ENCODE assay signal across 15 cellular contexts in genomic region chr19:1062387-1063029, GRCh38. TPM values are rescaled to one million over a fixed set of nuclear protein-coding genes. Genes with fewer than 3 reads are reported as not detected.
DNase-seq lines count a peak whose midpoint lies in the region; ATAC-seq and TF ChIP-seq lines count a peak whose summit lies in the region.
"Had no signal": no experiment of that assay in that cellular context is flagged by ENCODE, and none has a peak within 500 bp of the region (broad histone marks: within the 10 kb centered on the region; RNA-seq: fewer than 3 reads in every experiment).

No MANE protein-coding gene starts in this region.

- peaks cover 0 to 9% (median 0%) of the 10 kb centered on the region in 3 experiments for H3K9me3 ChIP-seq in naive thymus-derived CD4-positive, alpha-beta T cell (ENCODE audit: control insufficient read depth in 2 of 3, low read length in 3 of 3)
- no peaks in the 10 kb centered on the region for H3K9me3 ChIP-seq in thyroid gland

- DNase-seq in activated naive CD4-positive, alpha-beta T cell treated with anti-CD3 and anti-CD28 coated beads for 36 hours: peak; percentile 60
- DNase-seq in activated naive CD4-positive, alpha-beta T cell treated with anti-CD3 and anti-CD28 coated beads, Interleukin-2, amount 50 U/mL, for 16 hours: no peak
- DNase-seq in RWPE1 (ENCODE audit: low spot score): peak; percentile 48
- peak in 2 of 9 donors; percentile 11 to 54 for DNase-seq in naive thymus-derived CD4-positive, alpha-beta T cell
- DNase-seq in thyroid gland: no peak
- DNase-seq: ACHN, HCEC 1CT, NCI-H1092 treated with DMSO at 0.1 percent for 48 hours, NCI-H2171, SIG-M5 had no signal

- H3K27ac Mint-ChIP-seq in activated naive CD4-positive, alpha-beta T cell treated with anti-CD3 and anti-CD28 coated beads for 36 hours: no peak overlapping the region
- H3K27ac Mint-ChIP-seq in naive thymus-derived CD4-positive, alpha-beta T cell: peak overlapping the region in 1 of 9 donors; percentile 80
- H3K27ac Mint-ChIP-seq: memory B cell had no signal

- peak; percentile 1 for ATAC-seq in naive thymus-derived CD4-positive, alpha-beta T cell
- no peak for ATAC-seq in GM19452 (IDR thresholded peaks at IDR 0.05; ENCODE audit: unreplicated experiment)
- ATAC-seq: sciatic nerve had no signal

- no peaks in the 10 kb centered on the region for H3K27me3 Mint-ChIP-seq in activated naive CD4-positive, alpha-beta T cell treated with anti-CD3 and anti-CD28 coated beads for 36 hours (ENCODE audit: low read depth)
- H3K27me3 Mint-ChIP-seq in naive thymus-derived CD4-positive, alpha-beta T cell: no peaks in the 10 kb centered on the region
- H3K27me3 Mint-ChIP-seq: IgD-negative memory B cell, memory B cell had no signal

- H3K27ac ChIP-seq in RWPE1: peak overlapping the region; percentile 11; the same call in 1 of the 2 replicates
- peak overlapping the region; percentile 10 for H3K27ac ChIP-seq in naive thymus-derived CD4-positive, alpha-beta T cell (ENCODE audit: low read depth, low read length)
- H3K27ac ChIP-seq in thyroid gland: no peak overlapping the region
- H3K27ac ChIP-seq: ascending aorta had no signal

- intact Hi-C loops in activated naive CD4-positive, alpha-beta T cell treated with anti-CD3 and anti-CD28 coated beads for 36 hours (cut with micrococcal nuclease): no loop called here
- intact Hi-C loops in naive thymus-derived CD4-positive, alpha-beta T cell (cut with micrococcal nuclease): loop anchor here in 1 of 2 donors (2.0 kb wide), 1 partner anchor 190 kb away; no protein-coding TSS in a partner anchor
- intact Hi-C loops in thyroid gland (cut with DNase I): no loop called here

- peaks cover 0 to 22% (median 0%) of the 10 kb centered on the region in 3 experiments for H3K36me3 ChIP-seq in naive thymus-derived CD4-positive, alpha-beta T cell (ENCODE audit: control insufficient read depth in 2 of 3, insufficient read depth in 3 of 3, low read length in 3 of 3)
- H3K36me3 ChIP-seq in thyroid gland: no peaks in the 10 kb centered on the region
- H3K36me3 ChIP-seq: ascending aorta had no signal

- H3K4me1 ChIP-seq in naive thymus-derived CD4-positive, alpha-beta T cell (ENCODE audit: control insufficient read depth in 2 of 2, insufficient read depth in 2 of 2, low read length in 2 of 2): peaks cover 34 to 43% of the 10 kb centered on the region in 2 donors
- H3K4me1 ChIP-seq in thyroid gland: peaks cover 3 to 32% of the 10 kb centered on the region in 2 donors

- TF ChIP-seq CTCF in RWPE1 (conservative IDR thresholded peaks at IDR 0.05; ENCODE audit: low read depth) (no peak), thyroid gland (IDR thresholded peaks at IDR 0.05) (no peak)

- no peaks in the 10 kb centered on the region for H3K27me3 ChIP-seq in naive thymus-derived CD4-positive, alpha-beta T cell (ENCODE audit: control insufficient read depth in 2 of 2, insufficient read depth in 2 of 2, low read length in 2 of 2)
- H3K27me3 ChIP-seq in thyroid gland: peaks cover 5% of the 10 kb centered on the region

- POLR2A ChIA-PET in RWPE1 (lab: Yijun Ruan, JAX; ENCODE audit: low non-redundant PET): interaction anchor here (0.5 kb wide), 1 partner anchor 25 kb away, joined by 3 read pairs; no protein-coding TSS in a partner anchor
- POLR2A ChIA-PET in naive thymus-derived CD4-positive, alpha-beta T cell (lab: Charles Lee): interaction anchor here (1.0 to 37.6 kb wide), 4 partner anchors 23 to 130 kb away, joined by 3 to 2022 read pairs (median 155); partner anchors contain the start of genes ABCA7, CNN2, GPX4 and POLR2E

- TF ChIP-seq POLR2A in thyroid gland (IDR thresholded peaks at IDR 0.05): no peak

- H3K4me3 ChIP-seq in naive thymus-derived CD4-positive, alpha-beta T cell (ENCODE audit: low read length): no peak overlapping the region
- H3K4me3 ChIP-seq in thyroid gland (replicated peaks in 1 of 3): no peak overlapping the region
- H3K4me3 ChIP-seq: ascending aorta had no signal

- peaks cover 23% of the 10 kb centered on the region for H3K4me1 Mint-ChIP-seq in activated naive CD4-positive, alpha-beta T cell treated with anti-CD3 and anti-CD28 coated beads for 36 hours (ENCODE audit: low read depth)
- peaks cover 19 to 37% (median 33%) of the 10 kb centered on the region in 7 donors for H3K4me1 Mint-ChIP-seq in naive thymus-derived CD4-positive, alpha-beta T cell

- no peak overlapping the region for H3K4me3 Mint-ChIP-seq in activated naive CD4-positive, alpha-beta T cell treated with anti-CD3 and anti-CD28 coated beads for 36 hours
- no peak overlapping the region for H3K4me3 Mint-ChIP-seq in naive thymus-derived CD4-positive, alpha-beta T cell

- H3K36me3 Mint-ChIP-seq in activated naive CD4-positive, alpha-beta T cell treated with anti-CD3 and anti-CD28 coated beads for 36 hours (ENCODE audit: low read depth): peaks cover 2% of the 10 kb centered on the region
- peaks cover 0 to 20% (median 11%) of the 10 kb centered on the region in 5 donors for H3K36me3 Mint-ChIP-seq in naive thymus-derived CD4-positive, alpha-beta T cell

- CTCF ChIA-PET in activated naive CD4-positive, alpha-beta T cell treated with anti-CD3 and anti-CD28 coated beads for 36 hours (lab: Charles Lee): interaction anchor here (0.6 kb wide), 1 partner anchor 182 kb away, joined by 3 read pairs; no protein-coding TSS in a partner anchor
- CTCF ChIA-PET in RWPE1 (lab: Yijun Ruan, JAX): no interaction called here
- CTCF ChIA-PET in naive thymus-derived CD4-positive, alpha-beta T cell (lab: Charles Lee): interaction anchor here (0.7 kb wide), 1 partner anchor 32 kb away, joined by 4 read pairs; no protein-coding TSS in a partner anchor

- peaks cover under 1% of the 10 kb centered on the region for H3K9me3 Mint-ChIP-seq in activated naive CD4-positive, alpha-beta T cell treated with anti-CD3 and anti-CD28 coated beads for 36 hours
- H3K9me3 Mint-ChIP-seq in naive thymus-derived CD4-positive, alpha-beta T cell: peaks cover 0 to 13% (median under 1%) of the 10 kb centered on the region in 11 donors
- H3K9me3 Mint-ChIP-seq: IgD-negative memory B cell, memory B cell had no signal

- 87 to 91% methylated on average over 17 of the region's 17 CpGs for WGBS in thyroid gland, 2 donors

RNA-seq across cellular contexts. Expression of gene ARHGAP45, which starts 4.5 kb away (rescaled TPM):
- 100 to 1,000 TPM; 123 to 136 TPM for total RNA-seq in activated naive CD4-positive, alpha-beta T cell treated with anti-CD3 and anti-CD28 coated beads for 36 hours
- 1,000 to 10,000 TPM in 1 of 5 experiments, 100 to 1,000 TPM in 4; 467 to 1,030 (median 779) TPM for total RNA-seq in naive thymus-derived CD4-positive, alpha-beta T cell
- 100 to 1,000 TPM; 305 to 880 TPM for polyA plus RNA-seq in naive thymus-derived CD4-positive, alpha-beta T cell
- 10 to 100 TPM; 11.5 to 19.8 (median 14.4) TPM for total RNA-seq in thyroid gland

RNA-seq across cellular contexts. Expression of gene ABCA7, which starts 22.6 kb away (rescaled TPM):
- total RNA-seq in activated naive CD4-positive, alpha-beta T cell treated with anti-CD3 and anti-CD28 coated beads for 36 hours: 10 to 100 TPM; 24.4 to 30.1 TPM
- total RNA-seq in naive thymus-derived CD4-positive, alpha-beta T cell: 100 to 1,000 TPM in 4 of 5 experiments, 10 to 100 TPM in 1; 57.8 to 323 (median 155) TPM
- polyA plus RNA-seq in naive thymus-derived CD4-positive, alpha-beta T cell: 10 to 100 TPM in 1 of 2 donors, 1 to 10 TPM in 1; 6.6 to 25.5 TPM
- 10 to 100 TPM; 15.5 to 58.7 (median 29.8) TPM for total RNA-seq in thyroid gland

RNA-seq across cellular contexts. Expression of gene POLR2E, which starts 32.7 kb away (rescaled TPM):
- 100 to 1,000 TPM; 238 to 258 TPM for total RNA-seq in activated naive CD4-positive, alpha-beta T cell treated with anti-CD3 and anti-CD28 coated beads for 36 hours
- 100 to 1,000 TPM in 1 of 5 experiments, 10 to 100 TPM in 4; 75.3 to 157 (median 82.1) TPM for total RNA-seq in naive thymus-derived CD4-positive, alpha-beta T cell
- 100 to 1,000 TPM; 136 to 179 TPM for polyA plus RNA-seq in naive thymus-derived CD4-positive, alpha-beta T cell
- total RNA-seq in thyroid gland: 100 to 1,000 TPM in 3 of 4 donors, 10 to 100 TPM in 1; 87.6 to 264 (median 163) TPM

RNA-seq across cellular contexts. Expression of gene CNN2, which starts 36.1 kb away (rescaled TPM):
- 100 to 1,000 TPM; 104 TPM for total RNA-seq in activated naive CD4-positive, alpha-beta T cell treated with anti-CD3 and anti-CD28 coated beads for 36 hours
- total RNA-seq in naive thymus-derived CD4-positive, alpha-beta T cell: 100 to 1,000 TPM; 234 to 440 (median 240) TPM
- 100 to 1,000 TPM; 401 to 704 TPM for polyA plus RNA-seq in naive thymus-derived CD4-positive, alpha-beta T cell
- 10 to 100 TPM; 60.7 to 88.2 (median 82.2) TPM for total RNA-seq in thyroid gland

RNA-seq across cellular contexts. Expression of gene RNU6-2, which starts 41.2 kb away (rescaled TPM):
- total RNA-seq in activated naive CD4-positive, alpha-beta T cell treated with anti-CD3 and anti-CD28 coated beads for 36 hours: not detected
- total RNA-seq in naive thymus-derived CD4-positive, alpha-beta T cell: not detected
- not detected for polyA plus RNA-seq in naive thymus-derived CD4-positive, alpha-beta T cell
- total RNA-seq in thyroid gland: not detected
- total RNA-seq: ascending aorta, sciatic nerve had no signal
- polyA plus RNA-seq: IgD-negative memory B cell had no signal

Comparison
In these comparisons a context has a peak if more than half of its experiments do, and no peak if none do; other contexts are left out.
1. DNase-seq: peak in activated naive CD4-positive, alpha-beta T cell treated with anti-CD3 and anti-CD28 coated beads for 36 hours (single experiment) and RWPE1 (single experiment); none in activated naive CD4-positive, alpha-beta T cell treated with anti-CD3 and anti-CD28 coated beads, Interleukin-2, amount 50 U/mL, for 16 hours (single experiment) and thyroid gland (0 of 2).
2. H3K27ac ChIP-seq: peak in RWPE1 (single experiment) and naive thymus-derived CD4-positive, alpha-beta T cell (single experiment); none in thyroid gland (0 of 3).
3. RNA of gene ARHGAP45, which starts 4.5 kb away (total RNA-seq): 467 to 1,030 TPM in naive thymus-derived CD4-positive, alpha-beta T cell and 123 to 136 TPM in activated naive CD4-positive, alpha-beta T cell treated with anti-CD3 and anti-CD28 coated beads for 36 hours; 11.5 to 19.8 TPM in thyroid gland; every median in the first group is over 4 times any median in the second.